ENCODE assay signal across 1 cellular context in genomic region chr2:74021407-74021755, GRCh38.
TF ChIP-seq lines count a peak whose summit lies in the region.

No MANE protein-coding gene starts in this region.

TF ChIP-seq in GM12878, 131 proteins besides CTCF, POLR2A, EP300 and RAD21:
- TF ChIP-seq SKIL (IDR thresholded peaks at IDR 0.05; ENCODE audit: low read depth, poor library complexity, severe bottlenecking) (no peak), CBFB (IDR thresholded peaks at IDR 0.05; ENCODE audit: low read depth) (no peak), PAX8 (IDR thresholded peaks at IDR 0.05) (no peak), GABPA (IDR thresholded peaks at IDR 0.05; ENCODE audit: low read depth) (no peak), MAX (IDR thresholded peaks at IDR 0.05; ENCODE audit: low read depth, low read length) (no peak), SIX5 (IDR thresholded peaks at IDR 0.05; ENCODE audit: low read depth, low read length, severe bottlenecking) (no peak), CBX5 (IDR thresholded peaks at IDR 0.05; ENCODE audit: low read depth) (no peak), BHLHE40 (IDR thresholded peaks at IDR 0.05; ENCODE audit: borderline replicate concordance in 1 of 2, low read depth in 2 of 2, low read length in 1 of 2) (no peak), WRNIP1 (IDR thresholded peaks at IDR 0.05; ENCODE audit: borderline replicate concordance, low read depth, low read length) (no peak), TCF7 (IDR thresholded peaks at IDR 0.05; ENCODE audit: borderline replicate concordance) (no peak), BCLAF1 (IDR thresholded peaks at IDR 0.05) (no peak), SRF (IDR thresholded peaks at IDR 0.05; ENCODE audit: low read depth in 2 of 2, low read length in 2 of 2) (no peak), SUZ12 (IDR thresholded peaks at IDR 0.05; ENCODE audit: unreplicated experiment) (no peak), NFIC (IDR thresholded peaks at IDR 0.05; ENCODE audit: low read depth, low read length) (no peak), E2F8 (IDR thresholded peaks at IDR 0.05; ENCODE audit: low read depth, partially characterized antibody) (no peak), NBN (IDR thresholded peaks at IDR 0.05) (no peak), LARP7 (IDR thresholded peaks at IDR 0.05) (no peak)
TF ChIP-seq in GM12878: peak in this region for 0.
